1 cellular context compared by ENCODE assay signal in genomic region chr2:137996158-137996557, GRCh38. TPM values are rescaled to one million over a fixed set of nuclear protein-coding genes. Genes with fewer than 3 reads are reported as not detected.
"Had no signal": no experiment of that assay in that cellular context is flagged by ENCODE, and none has a peak within 500 bp of the region (broad histone marks: within the 10 kb centered on the region; RNA-seq: fewer than 3 reads in every experiment).

No MANE protein-coding gene starts in this region.

RNA-seq across cellular contexts. Expression of gene HNMT, which starts 31.9 kb away (rescaled TPM):
- total RNA-seq: OCI-LY7 had no signal
